ENCODE assay signal across 34 cellular contexts in the genomic region with DNA sequence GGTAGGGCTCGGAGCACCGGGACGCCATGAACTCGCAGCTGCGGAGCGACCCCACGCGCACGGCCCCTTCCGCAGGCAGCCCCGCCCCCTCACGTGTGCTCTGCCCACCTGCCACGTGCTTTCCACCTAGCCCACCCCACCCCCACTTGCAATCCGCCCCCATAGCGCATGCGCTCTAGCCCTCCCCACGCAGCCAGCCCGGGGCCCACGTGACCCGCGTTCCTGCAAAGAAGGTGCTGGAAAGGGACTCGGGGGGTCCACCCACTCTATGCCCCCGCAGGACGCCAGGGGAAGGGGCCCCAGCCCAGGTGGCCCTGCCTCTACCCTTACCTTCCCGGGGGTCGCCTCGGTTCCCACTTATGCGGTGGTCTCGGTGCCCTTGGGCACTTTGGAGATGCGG. TPM values are rescaled to one million over a fixed set of nuclear protein-coding genes. Genes with fewer than 3 reads are reported as not detected.
"Had no signal": no experiment of that assay in that cellular context is flagged by ENCODE, and none has a peak within 500 bp of the region (broad histone marks: within the 10 kb centered on the region; RNA-seq: fewer than 3 reads in every experiment).

TSS of gene SOHLH1 (minus strand) at position 42 of the 400 bp plus-strand sequence. CDS start at position 28, 14 bp downstream.

- H3K27ac Mint-ChIP-seq: activated CD4-positive, alpha-beta memory T cell treated with anti-CD3 and anti-CD28 coated beads, Interleukin-2, amount 10 ng/mL, durations not matched to agents 7 days and 5 days; activated CD8-positive, alpha-beta memory T cell treated with anti-CD3 and anti-CD28 coated beads, Interleukin-2, amount 10 ng/mL, durations not matched to agents 7 days and 5 days; activated naive CD4-positive, alpha-beta T cell treated with anti-CD3 and anti-CD28 coated beads, Interleukin-2, amount 10 ng/mL, durations not matched to agents 7 days and 5 days; activated naive CD8-positive, alpha-beta T cell; activated naive CD8-positive, alpha-beta T cell treated with anti-CD3 and anti-CD28 coated beads, Interleukin-2, amount 50 U/mL, for 24 hours; brain had no signal

- H3K27ac ChIP-seq: PC-9, SK-N-MC, WERI-Rb-1 had no signal

- H3K27me3 Mint-ChIP-seq: activated CD4-positive, alpha-beta memory T cell treated with anti-CD3 and anti-CD28 coated beads, Interleukin-2, amount 10 ng/mL, durations not matched to agents 7 days and 5 days; activated CD8-positive, alpha-beta memory T cell treated with anti-CD3 and anti-CD28 coated beads, Interleukin-2, amount 10 ng/mL, durations not matched to agents 7 days and 5 days; activated naive CD8-positive, alpha-beta T cell had no signal

- ATAC-seq: activated CD8-positive, alpha-beta memory T cell treated with anti-CD3 and anti-CD28 coated beads, Interleukin-2, amount 10 ng/mL, durations not matched to agents 7 days and 5 days; activated naive CD8-positive, alpha-beta T cell treated with anti-CD3 and anti-CD28 coated beads, Interleukin-2, amount 50 U/mL, for 24 hours had no signal

- H3K36me3 Mint-ChIP-seq: activated CD8-positive, alpha-beta memory T cell treated with anti-CD3 and anti-CD28 coated beads, Interleukin-2, amount 10 ng/mL, durations not matched to agents 7 days and 5 days; activated naive CD4-positive, alpha-beta T cell treated with anti-CD3 and anti-CD28 coated beads, Interleukin-2, amount 10 ng/mL, durations not matched to agents 7 days and 5 days; activated naive CD8-positive, alpha-beta T cell; brain had no signal

- H3K4me1 Mint-ChIP-seq: activated CD4-positive, alpha-beta memory T cell treated with anti-CD3 and anti-CD28 coated beads, Interleukin-2, amount 10 ng/mL, durations not matched to agents 7 days and 5 days; activated CD8-positive, alpha-beta memory T cell treated with anti-CD3 and anti-CD28 coated beads, Interleukin-2, amount 10 ng/mL, durations not matched to agents 7 days and 5 days; activated naive CD4-positive, alpha-beta T cell treated with anti-CD3 and anti-CD28 coated beads, Interleukin-2, amount 10 ng/mL, durations not matched to agents 7 days and 5 days; activated naive CD8-positive, alpha-beta T cell treated with anti-CD3 and anti-CD28 coated beads, Interleukin-2, amount 50 U/mL, for 24 hours; brain had no signal

- DNase-seq: activated CD4-positive, alpha-beta memory T cell treated with anti-CD3 and anti-CD28 coated beads, Interleukin-2, amount 10 ng/mL, durations not matched to agents 7 days and 5 days; activated CD4-positive, alpha-beta T cell treated with anti-CD3 and anti-CD28 coated beads for 1 hour; activated CD4-positive, alpha-beta T cell treated with anti-CD3 and anti-CD28 coated beads for 48 hours; activated CD4-positive, CD25-positive, alpha-beta regulatory T cell; activated CD8-positive, alpha-beta memory T cell treated with anti-CD3 and anti-CD28 coated beads for 24 hours; activated CD8-positive, alpha-beta memory T cell treated with anti-CD3 and anti-CD28 coated beads, Interleukin-2, amount 10 ng/mL, durations not matched to agents 7 days and 5 days; activated CD8-positive, alpha-beta memory T cell treated with anti-CD3 and anti-CD28 coated beads, Interleukin-2, amount 50 U/mL, for 48 hours; activated effector memory CD4-positive, alpha-beta T cell treated with Interleukin-2 at 50 U/mL for 16 hours; activated naive CD4-positive, alpha-beta T cell treated with anti-CD3 and anti-CD28 coated beads, Interleukin-2, amount 10 ng/mL, durations not matched to agents 7 days and 5 days; activated naive CD8-positive, alpha-beta T cell treated with anti-CD3 and anti-CD28 coated beads, Interleukin-2, amount 50 U/mL, for 24 hours; activated T-cell treated with anti-CD3 and anti-CD28 coated beads, Interleukin-2, amount 50 U/mL, for 48 hours; anterior cingulate cortex; Kasumi-1; MG63; MV-4-11; NCI-H1092; NCI-H1436 treated with DMSO at 0.1 percent for 48 hours; NCI-H1694 treated with DMSO at 0.1 percent for 48 hours; NCI-H2029; NCI-H345; NCI-H524 treated with DMSO at 0.1 percent for 48 hours; NK-92 treated with Interleukin-12 subunit alpha and Interleukin-12 subunit beta, amount 100 ng/mL, for 24 hours; PC-9; Right ventricle myocardium superior; T1000 had no signal

- H3K9me3 Mint-ChIP-seq: activated CD4-positive, alpha-beta memory T cell treated with anti-CD3 and anti-CD28 coated beads, Interleukin-2, amount 10 ng/mL, durations not matched to agents 7 days and 5 days; activated naive CD4-positive, alpha-beta T cell treated with anti-CD3 and anti-CD28 coated beads, Interleukin-2, amount 10 ng/mL, durations not matched to agents 7 days and 5 days; activated naive CD8-positive, alpha-beta T cell treated with anti-CD3 and anti-CD28 coated beads, Interleukin-2, amount 50 U/mL, for 24 hours; brain had no signal

- H3K4me3 Mint-ChIP-seq: activated CD4-positive, alpha-beta memory T cell treated with anti-CD3 and anti-CD28 coated beads, Interleukin-2, amount 10 ng/mL, durations not matched to agents 7 days and 5 days; activated CD8-positive, alpha-beta memory T cell treated with anti-CD3 and anti-CD28 coated beads, Interleukin-2, amount 10 ng/mL, durations not matched to agents 7 days and 5 days; activated naive CD4-positive, alpha-beta T cell treated with anti-CD3 and anti-CD28 coated beads, Interleukin-2, amount 10 ng/mL, durations not matched to agents 7 days and 5 days; activated naive CD8-positive, alpha-beta T cell; activated naive CD8-positive, alpha-beta T cell treated with anti-CD3 and anti-CD28 coated beads, Interleukin-2, amount 50 U/mL, for 24 hours; brain had no signal

- H3K9me3 ChIP-seq: MG63 had no signal

- H3K36me3 ChIP-seq: MG63, WERI-Rb-1 had no signal

- H3K27me3 ChIP-seq: MG63 had no signal

- H3K4me3 ChIP-seq: MG63, PC-9, SK-N-MC had no signal

RNA-seq across cellular contexts. Expression of gene SOHLH1, which starts in this region (rescaled TPM):
- total RNA-seq: activated CD4-positive, alpha-beta memory T cell treated with anti-CD3 and anti-CD28 coated beads, Interleukin-2, amount 10 ng/mL, durations not matched to agents 7 days and 5 days; activated CD8-positive, alpha-beta memory T cell treated with anti-CD3 and anti-CD28 coated beads, Interleukin-2, amount 10 ng/mL, durations not matched to agents 7 days and 5 days; bronchial epithelial cell; NCI-H460; OCI-LY7; PC-9; Right ventricle myocardium superior; T-helper 1 cell treated with Interleukin-12 subunit alpha and Interleukin-12 subunit beta and Interleukin-4 antibody, amounts not matched to agents 30 ng/mL and 1 ng/mL, for 36 hours; T-helper 2 cell treated with Interferon-gamma antibody and Interleukin-4, amounts not matched to agents 100 ng/mL and 5 ng/mL, for 36 hours had no signal
